Comparison of ENCODE assay signal across 19 cellular contexts in genomic region chr5:82623094-82623514, GRCh38.
"Had no signal": no experiment of that assay in that cellular context is flagged by ENCODE, and none has a peak within 500 bp of the region (broad histone marks: within the 10 kb centered on the region; RNA-seq: fewer than 3 reads in every experiment).

No MANE protein-coding gene starts in this region.

- H3K27ac ChIP-seq: foreskin keratinocyte, neural progenitor cell, psoas muscle, sigmoid colon, thoracic aorta had no signal

- DNase-seq: activated CD4-positive, alpha-beta T cell treated with anti-CD3 and anti-CD28 coated beads for 48 hours; activated CD4-positive, CD25-positive, alpha-beta regulatory T cell; activated CD8-positive, alpha-beta T cell treated with anti-CD3 and anti-CD28 coated beads for 36 hours; activated naive CD4-positive, alpha-beta T cell treated with anti-CD3 and anti-CD28 coated beads for 36 hours; activated naive CD8-positive, alpha-beta T cell treated with anti-CD3 and anti-CD28 coated beads, Interleukin-2, amount 50 U/mL, for 24 hours; activated T-cell treated with anti-CD3 and anti-CD28 coated beads, Interleukin-2, amount 50 U/mL, for 4 hours; anterior cingulate cortex; caudate nucleus; foreskin keratinocyte; hippocampal formation; midbrain; naive B cell; psoas muscle; sigmoid colon; stimulated activated naive B cell treated with anti-CD40 and anti-IgM and Interleukin-4, amounts not matched to agents 10 μg/mL and 1 μg/mL and 100 μg/mL, for 72 hours; T-helper 1 cell; T-helper 9 cell had no signal

- H3K9me3 ChIP-seq: psoas muscle had no signal

- H3K9ac ChIP-seq: neural progenitor cell had no signal

- H3K36me3 ChIP-seq: neural progenitor cell, sigmoid colon, thoracic aorta had no signal

- ATAC-seq: activated CD8-positive, alpha-beta T cell treated with anti-CD3 and anti-CD28 coated beads for 36 hours; activated naive CD8-positive, alpha-beta T cell treated with anti-CD3 and anti-CD28 coated beads, Interleukin-2, amount 50 U/mL, for 24 hours; activated T-cell treated with anti-CD3 and anti-CD28 coated beads, Interleukin-2, amount 50 U/mL, for 4 hours; foreskin keratinocyte; psoas muscle; stimulated activated naive B cell treated with anti-CD40 and anti-IgM and Interleukin-4, amounts not matched to agents 10 μg/mL and 1 μg/mL and 100 μg/mL, for 72 hours had no signal

- H3K4me1 ChIP-seq: foreskin keratinocyte, neural progenitor cell, psoas muscle, sigmoid colon had no signal

- H3K27me3 ChIP-seq: foreskin keratinocyte, neural progenitor cell, sigmoid colon had no signal

- H3K4me3 ChIP-seq: neural progenitor cell, psoas muscle, sigmoid colon, thoracic aorta had no signal
